1 cellular context compared by ENCODE assay signal in the genomic region with DNA sequence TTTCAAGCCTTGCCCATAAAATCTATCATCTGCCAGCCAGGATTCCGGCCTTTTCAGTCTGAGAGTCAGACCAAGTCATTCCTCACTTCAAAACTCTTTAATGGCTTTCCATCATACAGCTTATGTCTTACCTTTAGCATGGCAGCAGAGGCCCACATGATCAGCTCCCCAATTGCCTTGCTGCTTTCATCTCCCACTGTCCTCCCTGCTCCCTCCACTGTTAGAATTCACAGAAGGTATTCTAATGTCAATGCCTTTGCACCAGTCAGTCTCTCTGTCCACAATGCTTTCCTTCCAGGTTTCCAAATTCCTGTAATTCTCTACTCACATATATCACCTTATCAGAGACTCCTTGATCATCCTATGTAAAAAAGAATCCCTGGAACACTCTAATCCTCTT.
TF ChIP-seq lines count a peak whose summit lies in the region.

No MANE protein-coding gene starts in this region.

TF ChIP-seq in GM23338, 12 proteins besides CTCF, POLR2A, EP300 and RAD21 (continued from another document):
- TF ChIP-seq, protein P1, sequence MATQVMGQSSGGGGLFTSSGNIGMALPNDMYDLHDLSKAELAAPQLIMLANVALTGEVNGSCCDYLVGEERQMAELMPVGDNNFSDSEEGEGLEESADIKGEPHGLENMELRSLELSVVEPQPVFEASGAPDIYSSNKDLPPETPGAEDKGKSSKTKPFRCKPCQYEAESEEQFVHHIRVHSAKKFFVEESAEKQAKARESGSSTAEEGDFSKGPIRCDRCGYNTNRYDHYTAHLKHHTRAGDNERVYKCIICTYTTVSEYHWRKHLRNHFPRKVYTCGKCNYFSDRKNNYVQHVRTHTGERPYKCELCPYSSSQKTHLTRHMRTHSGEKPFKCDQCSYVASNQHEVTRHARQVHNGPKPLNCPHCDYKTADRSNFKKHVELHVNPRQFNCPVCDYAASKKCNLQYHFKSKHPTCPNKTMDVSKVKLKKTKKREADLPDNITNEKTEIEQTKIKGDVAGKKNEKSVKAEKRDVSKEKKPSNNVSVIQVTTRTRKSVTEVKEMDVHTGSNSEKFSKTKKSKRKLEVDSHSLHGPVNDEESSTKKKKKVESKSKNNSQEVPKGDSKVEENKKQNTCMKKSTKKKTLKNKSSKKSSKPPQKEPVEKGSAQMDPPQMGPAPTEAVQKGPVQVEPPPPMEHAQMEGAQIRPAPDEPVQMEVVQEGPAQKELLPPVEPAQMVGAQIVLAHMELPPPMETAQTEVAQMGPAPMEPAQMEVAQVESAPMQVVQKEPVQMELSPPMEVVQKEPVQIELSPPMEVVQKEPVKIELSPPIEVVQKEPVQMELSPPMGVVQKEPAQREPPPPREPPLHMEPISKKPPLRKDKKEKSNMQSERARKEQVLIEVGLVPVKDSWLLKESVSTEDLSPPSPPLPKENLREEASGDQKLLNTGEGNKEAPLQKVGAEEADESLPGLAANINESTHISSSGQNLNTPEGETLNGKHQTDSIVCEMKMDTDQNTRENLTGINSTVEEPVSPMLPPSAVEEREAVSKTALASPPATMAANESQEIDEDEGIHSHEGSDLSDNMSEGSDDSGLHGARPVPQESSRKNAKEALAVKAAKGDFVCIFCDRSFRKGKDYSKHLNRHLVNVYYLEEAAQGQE (IDR thresholded peaks at IDR 0.05; ENCODE audit: unreplicated experiment) = no peak
- TF ChIP-seq, protein P2, sequence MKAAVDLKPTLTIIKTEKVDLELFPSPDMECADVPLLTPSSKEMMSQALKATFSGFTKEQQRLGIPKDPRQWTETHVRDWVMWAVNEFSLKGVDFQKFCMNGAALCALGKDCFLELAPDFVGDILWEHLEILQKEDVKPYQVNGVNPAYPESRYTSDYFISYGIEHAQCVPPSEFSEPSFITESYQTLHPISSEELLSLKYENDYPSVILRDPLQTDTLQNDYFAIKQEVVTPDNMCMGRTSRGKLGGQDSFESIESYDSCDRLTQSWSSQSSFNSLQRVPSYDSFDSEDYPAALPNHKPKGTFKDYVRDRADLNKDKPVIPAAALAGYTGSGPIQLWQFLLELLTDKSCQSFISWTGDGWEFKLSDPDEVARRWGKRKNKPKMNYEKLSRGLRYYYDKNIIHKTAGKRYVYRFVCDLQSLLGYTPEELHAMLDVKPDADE (IDR thresholded peaks at IDR 0.05) = no peak
- TF ChIP-seq EZH2phosphoT487 (IDR thresholded peaks at IDR 0.05; ENCODE audit: unreplicated experiment) = no peak
- TF ChIP-seq, protein P3, sequence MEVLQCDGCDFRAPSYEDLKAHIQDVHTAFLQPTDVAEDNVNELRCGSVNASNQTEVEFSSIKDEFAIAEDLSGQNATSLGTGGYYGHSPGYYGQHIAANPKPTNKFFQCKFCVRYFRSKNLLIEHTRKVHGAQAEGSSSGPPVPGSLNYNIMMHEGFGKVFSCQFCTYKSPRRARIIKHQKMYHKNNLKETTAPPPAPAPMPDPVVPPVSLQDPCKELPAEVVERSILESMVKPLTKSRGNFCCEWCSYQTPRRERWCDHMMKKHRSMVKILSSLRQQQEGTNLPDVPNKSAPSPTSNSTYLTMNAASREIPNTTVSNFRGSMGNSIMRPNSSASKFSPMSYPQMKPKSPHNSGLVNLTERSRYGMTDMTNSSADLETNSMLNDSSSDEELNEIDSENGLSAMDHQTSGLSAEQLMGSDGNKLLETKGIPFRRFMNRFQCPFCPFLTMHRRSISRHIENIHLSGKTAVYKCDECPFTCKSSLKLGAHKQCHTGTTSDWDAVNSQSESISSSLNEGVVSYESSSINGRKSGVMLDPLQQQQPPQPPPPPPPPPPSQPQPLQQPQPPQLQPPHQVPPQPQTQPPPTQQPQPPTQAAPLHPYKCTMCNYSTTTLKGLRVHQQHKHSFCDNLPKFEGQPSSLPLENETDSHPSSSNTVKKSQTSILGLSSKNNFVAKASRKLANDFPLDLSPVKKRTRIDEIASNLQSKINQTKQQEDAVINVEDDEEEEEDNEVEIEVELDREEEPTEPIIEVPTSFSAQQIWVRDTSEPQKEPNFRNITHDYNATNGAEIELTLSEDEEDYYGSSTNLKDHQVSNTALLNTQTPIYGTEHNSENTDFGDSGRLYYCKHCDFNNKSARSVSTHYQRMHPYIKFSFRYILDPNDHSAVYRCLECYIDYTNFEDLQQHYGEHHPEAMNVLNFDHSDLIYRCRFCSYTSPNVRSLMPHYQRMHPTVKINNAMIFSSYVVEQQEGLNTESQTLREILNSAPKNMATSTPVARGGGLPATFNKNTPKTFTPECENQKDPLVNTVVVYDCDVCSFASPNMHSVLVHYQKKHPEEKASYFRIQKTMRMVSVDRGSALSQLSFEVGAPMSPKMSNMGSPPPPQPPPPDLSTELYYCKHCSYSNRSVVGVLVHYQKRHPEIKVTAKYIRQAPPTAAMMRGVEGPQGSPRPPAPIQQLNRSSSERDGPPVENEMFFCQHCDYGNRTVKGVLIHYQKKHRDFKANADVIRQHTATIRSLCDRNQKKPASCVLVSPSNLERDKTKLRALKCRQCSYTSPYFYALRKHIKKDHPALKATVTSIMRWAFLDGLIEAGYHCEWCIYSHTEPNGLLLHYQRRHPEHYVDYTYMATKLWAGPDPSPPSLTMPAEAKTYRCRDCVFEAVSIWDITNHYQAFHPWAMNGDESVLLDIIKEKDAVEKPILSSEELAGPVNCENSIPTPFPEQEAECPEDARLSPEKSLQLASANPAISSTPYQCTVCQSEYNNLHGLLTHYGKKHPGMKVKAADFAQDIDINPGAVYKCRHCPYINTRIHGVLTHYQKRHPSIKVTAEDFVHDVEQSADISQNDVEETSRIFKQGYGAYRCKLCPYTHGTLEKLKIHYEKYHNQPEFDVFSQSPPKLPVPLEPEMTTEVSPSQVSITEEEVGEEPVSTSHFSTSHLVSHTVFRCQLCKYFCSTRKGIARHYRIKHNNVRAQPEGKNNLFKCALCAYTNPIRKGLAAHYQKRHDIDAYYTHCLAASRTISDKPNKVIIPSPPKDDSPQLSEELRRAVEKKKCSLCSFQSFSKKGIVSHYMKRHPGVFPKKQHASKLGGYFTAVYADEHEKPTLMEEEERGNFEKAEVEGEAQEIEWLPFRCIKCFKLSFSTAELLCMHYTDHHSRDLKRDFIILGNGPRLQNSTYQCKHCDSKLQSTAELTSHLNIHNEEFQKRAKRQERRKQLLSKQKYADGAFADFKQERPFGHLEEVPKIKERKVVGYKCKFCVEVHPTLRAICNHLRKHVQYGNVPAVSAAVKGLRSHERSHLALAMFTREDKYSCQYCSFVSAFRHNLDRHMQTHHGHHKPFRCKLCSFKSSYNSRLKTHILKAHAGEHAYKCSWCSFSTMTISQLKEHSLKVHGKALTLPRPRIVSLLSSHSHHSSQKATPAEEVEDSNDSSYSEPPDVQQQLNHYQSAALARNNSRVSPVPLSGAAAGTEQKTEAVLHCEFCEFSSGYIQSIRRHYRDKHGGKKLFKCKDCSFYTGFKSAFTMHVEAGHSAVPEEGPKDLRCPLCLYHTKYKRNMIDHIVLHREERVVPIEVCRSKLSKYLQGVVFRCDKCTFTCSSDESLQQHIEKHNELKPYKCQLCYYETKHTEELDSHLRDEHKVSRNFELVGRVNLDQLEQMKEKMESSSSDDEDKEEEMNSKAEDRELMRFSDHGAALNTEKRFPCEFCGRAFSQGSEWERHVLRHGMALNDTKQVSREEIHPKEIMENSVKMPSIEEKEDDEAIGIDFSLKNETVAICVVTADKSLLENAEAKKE (CRISPR knock-in tag; IDR thresholded peaks at IDR 0.05) = no peak
- TF ChIP-seq ZNF331 (CRISPR knock-in tag; IDR thresholded peaks at IDR 0.05; ENCODE audit: low read depth) = no peak
- no peak for TF ChIP-seq JUNB (IDR thresholded peaks at IDR 0.05; ENCODE audit: unreplicated experiment)
- no peak for TF ChIP-seq NANOG (IDR thresholded peaks at IDR 0.05; ENCODE audit: borderline replicate concordance)
- no peak for TF ChIP-seq EZH2 (IDR thresholded peaks at IDR 0.05; ENCODE audit: low read depth, unreplicated experiment)
- TF ChIP-seq ZNF114 (CRISPR knock-in tag; IDR thresholded peaks at IDR 0.05) = no peak
- TF ChIP-seq STAT1 (IDR thresholded peaks at IDR 0.05; ENCODE audit: unreplicated experiment) = no peak
